In the genomic region with DNA sequence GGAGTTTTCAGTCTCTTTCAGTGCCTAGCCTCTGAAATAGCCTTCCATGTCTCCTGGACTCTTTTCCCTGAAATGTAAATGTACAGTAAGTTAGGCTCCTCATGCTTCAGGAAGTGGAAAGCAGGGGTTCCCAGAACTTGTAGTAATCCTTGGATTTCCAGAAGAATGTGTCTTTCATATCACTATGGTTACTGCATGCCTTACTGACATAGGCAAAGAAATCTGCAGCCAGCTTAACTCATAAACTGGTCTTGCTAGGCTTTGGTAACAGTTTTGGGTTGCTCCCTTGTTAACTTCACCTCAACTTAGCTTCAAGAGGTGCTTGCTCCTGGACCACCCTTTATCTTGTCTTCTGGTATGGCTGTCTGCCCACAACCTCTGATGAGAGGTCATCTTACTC, we compare ENCODE assay signal across 18 cellular contexts.
DNase-seq lines count a peak whose midpoint lies in the region; TF ChIP-seq lines count a peak whose summit lies in the region.
"Had no signal": no experiment of that assay in that cellular context is flagged by ENCODE, and none has a peak within 500 bp of the region (broad histone marks: within the 10 kb centered on the region; RNA-seq: fewer than 3 reads in every experiment).

No MANE protein-coding gene starts in this region.

- H3K9ac ChIP-seq in mesenchymal stem cell (ENCODE audit: low read length) (no peak overlapping the region), colonic mucosa (ENCODE audit: low read depth in 2 of 2, low read length in 2 of 2) (no peak overlapping the region)
- H3K9ac ChIP-seq: BLaER1 treated with 17β-estradiol and CSF1 and Interleukin-3, amounts not matched to agents 10 nM and 100 nM; GM23248 had no signal

- H3K23ac ChIP-seq in mesenchymal stem cell (ENCODE audit: low read length in 2 of 2): no peak overlapping the region

- H2AFZ ChIP-seq in mesenchymal stem cell (ENCODE audit: low read depth, low read length): no peak overlapping the region
- H2AFZ ChIP-seq: GM23248 had no signal

- H3K27me3 ChIP-seq in mesenchymal stem cell (ENCODE audit: control insufficient read depth in 1 of 2, insufficient read depth in 1 of 2, low read length in 2 of 2) (no peaks in the 10 kb centered on the region), colonic mucosa (no peaks in the 10 kb centered on the region)
- H3K27me3 ChIP-seq: BLaER1 treated with 17β-estradiol and CSF1 and Interleukin-3, amounts not matched to agents 10 nM and 100 nM had no signal

- H3K27ac ChIP-seq in mesenchymal stem cell (ENCODE audit: low read length, poor library complexity, severe bottlenecking): no peak overlapping the region
- H3K27ac ChIP-seq in colonic mucosa: no peak overlapping the region
- H3K27ac ChIP-seq: A549; BLaER1 treated with 17β-estradiol and CSF1 and Interleukin-3, amounts not matched to agents 10 nM and 100 nM; GM23248; RWPE1 had no signal

- no peak overlapping the region for H3K14ac ChIP-seq in mesenchymal stem cell (ENCODE audit: low read length in 2 of 2)

- H3K18ac ChIP-seq in mesenchymal stem cell (ENCODE audit: low read depth in 1 of 2, low read length in 2 of 2): peak overlapping the region in 1 of 2 experiments; percentile 18

- no peak overlapping the region for H4K8ac ChIP-seq in mesenchymal stem cell (ENCODE audit: low read length)

- H2BK12ac ChIP-seq in mesenchymal stem cell (ENCODE audit: low read length in 2 of 2): no peak overlapping the region

- H3K9me3 ChIP-seq in mesenchymal stem cell (ENCODE audit: control insufficient read depth, low read length) (peaks cover 7% of the 10 kb centered on the region), colonic mucosa (no peaks in the 10 kb centered on the region)
- H3K9me3 ChIP-seq: A549; BLaER1 treated with 17β-estradiol and CSF1 and Interleukin-3, amounts not matched to agents 10 nM and 100 nM had no signal

- no peak overlapping the region for H2BK5ac ChIP-seq in mesenchymal stem cell (ENCODE audit: low read depth, low read length, poor library complexity, severe bottlenecking)

- H4K91ac ChIP-seq in mesenchymal stem cell (ENCODE audit: low read length): no peak overlapping the region

- CTCF ChIA-PET in GM10248 (lab: Yijun Ruan, JAX): no interaction called here

- H3K4ac ChIP-seq in mesenchymal stem cell (ENCODE audit: low read depth in 1 of 2, low read length in 2 of 2): no peak overlapping the region

- H3K36me3 ChIP-seq in mesenchymal stem cell (ENCODE audit: control insufficient read depth in 1 of 2, insufficient read depth in 2 of 2, low read depth in 1 of 2, low read length in 2 of 2) (no peaks in the 10 kb centered on the region), colonic mucosa (no peaks in the 10 kb centered on the region)
- H3K36me3 ChIP-seq: BLaER1 treated with 17β-estradiol and CSF1 and Interleukin-3, amounts not matched to agents 10 nM and 100 nM had no signal

- intact Hi-C loops in colonic mucosa (cut with DNase I): no loop called here

- TF ChIP-seq CTCF in retinal pigment epithelial cell (conservative IDR thresholded peaks at IDR 0.05; ENCODE audit: low read depth, low read length) (no peak), colonic mucosa (IDR thresholded peaks at IDR 0.05) (no peak), GM10248 (IDR thresholded peaks at IDR 0.05; ENCODE audit: control extremely low read depth, extremely low read depth, low read depth, missing control alignments) (no peak)

- no peaks in the 10 kb centered on the region for H3K79me1 ChIP-seq in mesenchymal stem cell (replicated peaks; ENCODE audit: low read length, poor library complexity, severe bottlenecking)

- H2BK120ac ChIP-seq in mesenchymal stem cell (ENCODE audit: low read depth, low read length): no peak overlapping the region

- no peak overlapping the region for H2AK5ac ChIP-seq in mesenchymal stem cell (ENCODE audit: low read length, severe bottlenecking)

- DNase-seq in HT1080 (ENCODE audit: low read depth) (peak; percentile 44), foreskin melanocyte (peak; percentile 56), mesenchymal stem cell (peak; percentile 89), retinal pigment epithelial cell (ENCODE audit: low read depth) (peak; percentile 98), colonic mucosa (no peak), anterior cingulate cortex (lab: John Stamatoyannopoulos, UW) (no peak), GM10248 (ENCODE audit: extremely low spot score) (no peak)
- DNase-seq in central memory CD4-positive, alpha-beta T cell: no peak
- DNase-seq: DMS 273 treated with DMSO at 0.1 percent for 48 hours, GF-D8, GM23248, MV-4-11, NCI-H1417 treated with DMSO at 0.1 percent for 48 hours, NCI-H1930, NCI-H69 had no signal

- H3K4me3 ChIP-seq in mesenchymal stem cell (ENCODE audit: insufficient read depth in 1 of 2, low read depth in 1 of 2, low read length in 2 of 2) (no peak overlapping the region), retinal pigment epithelial cell (ENCODE audit: low read length) (peak overlapping the region; percentile 23), colonic mucosa (no peak overlapping the region)
- H3K4me3 ChIP-seq: A549; BLaER1 treated with 17β-estradiol and CSF1 and Interleukin-3, amounts not matched to agents 10 nM and 100 nM; GM23248 had no signal

- POLR2A ChIA-PET in GM10248 (lab: Yijun Ruan, JAX): no interaction called here

- H3K4me1 ChIP-seq in mesenchymal stem cell (ENCODE audit: control insufficient read depth, insufficient read depth, low read depth, low read length) (no peaks in the 10 kb centered on the region), colonic mucosa (no peaks in the 10 kb centered on the region)
- H3K4me1 ChIP-seq: A549 had no signal

- no peak overlapping the region for H3K4me2 ChIP-seq in mesenchymal stem cell (ENCODE audit: low read length, poor library complexity, severe bottlenecking)
- H3K4me2 ChIP-seq: A549 had no signal

- H2BK15ac ChIP-seq in mesenchymal stem cell (ENCODE audit: low read depth, poor library complexity, severe bottlenecking): no peak overlapping the region

Comparison
In these comparisons a context has a peak if more than half of its experiments do, and no peak if none do; other contexts are left out.
1. DNase-seq: peak in HT1080 (single experiment), foreskin melanocyte (single experiment), mesenchymal stem cell (single experiment) and retinal pigment epithelial cell (single experiment); none in colonic mucosa (single experiment), anterior cingulate cortex (0 of 58), central memory CD4-positive, alpha-beta T cell (single experiment) and GM10248 (single experiment).